Comparison of ENCODE assay signal across 1 cellular context in the genomic region with DNA sequence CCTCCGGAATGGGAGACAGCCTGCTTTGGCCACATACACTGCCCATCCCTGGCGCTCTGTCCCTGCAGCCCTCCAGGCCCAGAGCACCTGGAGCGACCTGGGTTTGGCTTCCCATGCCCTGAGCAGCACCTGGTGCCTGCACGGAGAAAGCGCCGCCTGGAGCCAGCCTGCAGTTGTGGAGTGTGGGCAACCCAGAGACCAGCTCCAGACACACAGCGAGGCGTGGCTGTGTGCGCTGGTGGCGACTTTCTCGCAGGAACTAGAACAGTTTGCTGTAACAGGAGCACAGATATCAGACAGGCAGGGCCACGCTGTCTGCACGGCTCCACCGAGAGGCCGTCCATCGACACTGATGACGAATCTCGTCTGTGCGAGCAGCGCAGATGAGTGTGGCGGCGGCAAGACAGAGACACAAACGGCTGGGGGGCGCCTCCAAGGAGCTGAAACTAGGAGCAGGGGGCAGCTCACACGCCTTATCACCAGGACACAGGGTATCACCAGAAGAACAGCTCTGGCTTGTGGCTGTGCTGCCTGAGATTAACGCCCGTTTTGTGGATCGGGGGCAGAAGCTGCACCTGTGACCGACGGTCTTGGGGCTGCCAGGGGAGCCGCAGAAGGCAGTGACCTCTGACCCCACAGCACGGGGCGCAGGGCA.
TF ChIP-seq lines count a peak whose summit lies in the region.

No MANE protein-coding gene starts in this region.

TF ChIP-seq in H1, 55 proteins besides CTCF, POLR2A, EP300 and RAD21 (continued from another document):
- TF ChIP-seq CHD1 (IDR thresholded peaks at IDR 0.05; ENCODE audit: low read depth, low read length), result no peak
- no peak for TF ChIP-seq PHF8 (conservative IDR thresholded peaks at IDR 0.05; ENCODE audit: low read depth, low read length)
- TF ChIP-seq TCF12 (IDR thresholded peaks at IDR 0.05; ENCODE audit: low read depth, low read length), result no peak
- TF ChIP-seq RXRA (IDR thresholded peaks at IDR 0.05; ENCODE audit: insufficient read depth, low read depth, low read length), result no peak
- TF ChIP-seq KDM4A (IDR thresholded peaks at IDR 0.05; ENCODE audit: low read depth, low read length, severe bottlenecking), result no peak
- TF ChIP-seq CBX5 (IDR thresholded peaks at IDR 0.05; ENCODE audit: low read depth, low read length), result no peak
- TF ChIP-seq ZNF274 (IDR thresholded peaks at IDR 0.05; ENCODE audit: borderline replicate concordance, extremely low read depth, low read length), result no peak
- TF ChIP-seq TAF7 (optimal IDR thresholded peaks at IDR 0.05; ENCODE audit: borderline replicate concordance, low read depth, low read length), result no peak
- no peak for TF ChIP-seq EZH2 (IDR thresholded peaks at IDR 0.05; ENCODE audit: low read depth, low read length, severe bottlenecking)
- TF ChIP-seq KDM1A (IDR thresholded peaks at IDR 0.05; ENCODE audit: borderline replicate concordance, low read length), result no peak
- TF ChIP-seq SIX5 (IDR thresholded peaks at IDR 0.05; ENCODE audit: low read depth, low read length), result no peak
- TF ChIP-seq, protein P1, sequence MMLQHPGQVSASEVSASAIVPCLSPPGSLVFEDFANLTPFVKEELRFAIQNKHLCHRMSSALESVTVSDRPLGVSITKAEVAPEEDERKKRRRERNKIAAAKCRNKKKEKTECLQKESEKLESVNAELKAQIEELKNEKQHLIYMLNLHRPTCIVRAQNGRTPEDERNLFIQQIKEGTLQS (IDR thresholded peaks at IDR 0.05; ENCODE audit: insufficient read depth, low read depth, low read length), result no peak
- no peak for TF ChIP-seq BCL11A (IDR thresholded peaks at IDR 0.05; ENCODE audit: low read depth in 2 of 2, low read length in 2 of 2)
- no peak for TF ChIP-seq GTF2F1 (IDR thresholded peaks at IDR 0.05; ENCODE audit: borderline replicate concordance, low read depth, low read length)
TF ChIP-seq in H1: peak in this region for 0.
